ENCODE assay signal across 18 cellular contexts in genomic region chr14:79411403-79412174, GRCh38.
DNase-seq lines count a peak whose midpoint lies in the region; FAIRE-seq and TF ChIP-seq lines count a peak whose summit lies in the region.
"Had no signal": no experiment of that assay in that cellular context is flagged by ENCODE, and none has a peak within 500 bp of the region (broad histone marks: within the 10 kb centered on the region; RNA-seq: fewer than 3 reads in every experiment).

No MANE protein-coding gene starts in this region.

- H3K9me3 Mint-ChIP-seq in astrocyte (ENCODE audit: unreplicated experiment), result peaks cover 2% of the 10 kb centered on the region

- H3K4me3 ChIP-seq in ACC112 (ENCODE audit: low read depth, low read length) (peak overlapping the region; percentile 19; the same call in 1 of the 2 replicates), astrocyte (ENCODE audit: insufficient read depth, low read depth, low read length) (no peak overlapping the region)

- H3K27ac ChIP-seq in ACC112 (ENCODE audit: low read depth, low read length) (peak overlapping the region; percentile 34), astrocyte (ENCODE audit: low read depth, low read length) (no peak overlapping the region)
- H3K27ac ChIP-seq: KMS-11 had no signal

- no peak overlapping the region for H3K4me3 Mint-ChIP-seq in astrocyte (ENCODE audit: unreplicated experiment)
- H3K4me3 Mint-ChIP-seq: CD4-positive, alpha-beta memory T cell had no signal

- H3K27me3 ChIP-seq in ACC112 (ENCODE audit: insufficient read depth, low read length) (no peaks in the 10 kb centered on the region), astrocyte (ENCODE audit: insufficient read depth, low read length) (no peaks in the 10 kb centered on the region)

- H3K27ac Mint-ChIP-seq in astrocyte (ENCODE audit: unreplicated experiment), result no peak overlapping the region
- H3K27ac Mint-ChIP-seq: CD4-positive, alpha-beta memory T cell had no signal

- no peak for FAIRE-seq in astrocyte (lab: Jason Lieb, UNC)
- FAIRE-seq: A204.1, D721Med, RCC 7860 had no signal

- H2AFZ ChIP-seq in ACC112 (ENCODE audit: low read length, unreplicated experiment), result no peak overlapping the region
- H2AFZ ChIP-seq in astrocyte (ENCODE audit: low read depth, low read length), result no peak overlapping the region

- H3K36me3 Mint-ChIP-seq in astrocyte (ENCODE audit: low read depth, unreplicated experiment), result no peaks in the 10 kb centered on the region
- H3K36me3 Mint-ChIP-seq: CD4-positive, alpha-beta memory T cell had no signal

- H3K9ac ChIP-seq in astrocyte (ENCODE audit: low read length), result no peak overlapping the region
- H3K9ac ChIP-seq: KMS-11 had no signal

- peaks cover 8% of the 10 kb centered on the region for H3K4me1 Mint-ChIP-seq in astrocyte (ENCODE audit: low read depth, unreplicated experiment)
- H3K4me1 Mint-ChIP-seq: CD4-positive, alpha-beta memory T cell had no signal

- peak overlapping the region; percentile 17 for H3K4me2 ChIP-seq in astrocyte (ENCODE audit: low read length)
- H3K4me2 ChIP-seq: KMS-11 had no signal

- H3K4me1 ChIP-seq in ACC112 (ENCODE audit: control insufficient read depth, insufficient read depth, low read length, unreplicated experiment) (peaks cover 28% of the 10 kb centered on the region), astrocyte (ENCODE audit: insufficient read depth, low read length) (no peaks in the 10 kb centered on the region)

- H3K9me3 ChIP-seq in astrocyte (ENCODE audit: insufficient read depth, low read depth, low read length), result no peaks in the 10 kb centered on the region

- no peak for TF ChIP-seq CTCF in astrocyte (IDR thresholded peaks at IDR 0.05; ENCODE audit: insufficient read depth, low read depth, low read length)

- H3K36me3 ChIP-seq in ACC112 (ENCODE audit: insufficient read depth, low read length) (no peaks in the 10 kb centered on the region), astrocyte (ENCODE audit: insufficient read depth, low read length) (no peaks in the 10 kb centered on the region)

- H4K20me1 ChIP-seq in astrocyte (ENCODE audit: insufficient read depth, low read length), result no peaks in the 10 kb centered on the region

- DNase-seq in HT1080 (ENCODE audit: low read depth) (peak; percentile 51), astrocyte (ENCODE audit: low read depth) (peak; percentile 14), foreskin melanocyte (peak; percentile 74), NCI-H1092 (lab: John Stamatoyannopoulos, UW) (no peak), T-helper 9 cell (no peak)
- no peak for DNase-seq in activated naive CD4-positive, alpha-beta T cell (lab: John Stamatoyannopoulos, UW)
- DNase-seq: CD4-positive, alpha-beta memory T cell; DMS79; H7; NCI-H1436; NCI-H2029; NCI-H526; SHP77 treated with DMSO at 0.1 percent for 48 hours had no signal

- no peaks in the 10 kb centered on the region for H3K27me3 Mint-ChIP-seq in astrocyte (ENCODE audit: low read depth, unreplicated experiment)
- H3K27me3 Mint-ChIP-seq: CD4-positive, alpha-beta memory T cell had no signal

- H3K79me2 ChIP-seq in ACC112 (ENCODE audit: control insufficient read depth, insufficient read depth, low read length, unreplicated experiment), result no peaks in the 10 kb centered on the region
- no peaks in the 10 kb centered on the region for H3K79me2 ChIP-seq in astrocyte (ENCODE audit: insufficient read depth, low read length)

Comparison
In these comparisons a context has a peak if more than half of its experiments do, and no peak if none do; other contexts are left out.
1. DNase-seq: peak in HT1080 (single experiment), astrocyte (single experiment) and foreskin melanocyte (single experiment); none in NCI-H1092 (single experiment), T-helper 9 cell (single experiment) and activated naive CD4-positive, alpha-beta T cell (0 of 4).